ENCODE assay signal across 1 cellular context in the genomic region with DNA sequence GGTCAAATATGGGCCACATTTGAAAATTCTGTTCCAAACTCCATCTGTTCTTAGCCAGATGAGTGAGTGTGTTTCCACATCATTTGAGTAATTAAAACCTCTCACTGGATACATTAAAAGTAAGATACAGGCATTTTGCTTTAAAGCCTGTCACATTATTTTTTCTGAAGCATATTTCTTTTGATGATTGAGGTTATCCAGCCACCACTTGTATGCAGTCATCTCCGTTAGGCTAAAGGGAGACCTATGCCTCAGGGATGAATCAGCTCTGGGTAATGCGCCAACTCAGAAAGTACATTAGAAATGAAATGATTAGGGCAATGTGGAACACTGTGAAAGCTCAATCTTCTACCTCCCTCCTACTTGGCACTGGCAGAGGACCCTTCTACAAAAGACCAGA.
TF ChIP-seq lines count a peak whose summit lies in the region.

No MANE protein-coding gene starts in this region.

TF ChIP-seq in A549, 52 proteins besides CTCF, POLR2A, EP300 and RAD21 (continued from another document):
- TF ChIP-seq, protein P1, sequence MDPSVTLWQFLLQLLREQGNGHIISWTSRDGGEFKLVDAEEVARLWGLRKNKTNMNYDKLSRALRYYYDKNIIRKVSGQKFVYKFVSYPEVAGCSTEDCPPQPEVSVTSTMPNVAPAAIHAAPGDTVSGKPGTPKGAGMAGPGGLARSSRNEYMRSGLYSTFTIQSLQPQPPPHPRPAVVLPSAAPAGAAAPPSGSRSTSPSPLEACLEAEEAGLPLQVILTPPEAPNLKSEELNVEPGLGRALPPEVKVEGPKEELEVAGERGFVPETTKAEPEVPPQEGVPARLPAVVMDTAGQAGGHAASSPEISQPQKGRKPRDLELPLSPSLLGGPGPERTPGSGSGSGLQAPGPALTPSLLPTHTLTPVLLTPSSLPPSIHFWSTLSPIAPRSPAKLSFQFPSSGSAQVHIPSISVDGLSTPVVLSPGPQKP (IDR thresholded peaks at IDR 0.05; ENCODE audit: low read depth, low read length): no peak
- TF ChIP-seq JUNB (IDR thresholded peaks at IDR 0.05): peak; percentile 75
- no peak for TF ChIP-seq NPAS2 (CRISPR knock-in tag; IDR thresholded peaks at IDR 0.05; ENCODE audit: borderline replicate concordance)
- no peak for TF ChIP-seq SREBF2 (IDR thresholded peaks at IDR 0.05)
